In genomic region chr1:9784508-9785133, GRCh38 we compare ENCODE assay signal across 8 cellular contexts. TPM values are rescaled to one million over a fixed set of nuclear protein-coding genes. Genes with fewer than 3 reads are reported as not detected.
A peak's percentile ranks its signal among the peaks of the same experiment; 100 is the strongest.
DNase-seq lines count a peak whose midpoint lies in the region; ATAC-seq and TF ChIP-seq lines count a peak whose summit lies in the region.

No MANE protein-coding gene starts in this region.

- no peak overlapping the region for H3K27ac ChIP-seq in GM23248
- no peak overlapping the region for H3K27ac ChIP-seq in esophagus squamous epithelium

- no peak overlapping the region for H3K4me2 ChIP-seq in GM23248 (ENCODE audit: unreplicated experiment)

- H3K4me3 ChIP-seq in GM23248 (no peak overlapping the region), esophagus squamous epithelium (no peak overlapping the region), retinal pigment epithelial cell (ENCODE audit: low read length) (no peak overlapping the region)

- H4K20me1 ChIP-seq in GM23248 (ENCODE audit: insufficient read depth), result no peaks in the 10 kb centered on the region

- no peak overlapping the region for H3K9ac ChIP-seq in GM23248

- peaks cover 6% of the 10 kb centered on the region for H3K4me1 ChIP-seq in GM23248 (ENCODE audit: insufficient read depth)
- peaks cover 0 to 35% (median 0%) of the 10 kb centered on the region in 3 donors for H3K4me1 ChIP-seq in esophagus squamous epithelium

- in situ Hi-C loops in GM23248 (cut with MboI), result no loop called here

- DNase-seq in AML-193 (lab: John Stamatoyannopoulos, UW) (peak; percentile 53 to 62), GM23248 (peak; percentile 66), NCI-H82 treated with DMSO at 0.1 percent for 48 hours (lab: John Stamatoyannopoulos, UW; ENCODE audit: unreplicated experiment) (peak; percentile 36), esophagus squamous epithelium (lab: John Stamatoyannopoulos, UW) (no peak), retinal pigment epithelial cell (ENCODE audit: low read depth) (no peak), GF-D8 (lab: John Stamatoyannopoulos, UW) (no peak)
- peak; percentile 23 for DNase-seq in activated CD8-positive, alpha-beta memory T cell treated with anti-CD3 and anti-CD28 coated beads, Interleukin-2, amount 50 U/mL, for 1 hour (ENCODE audit: extremely low read depth)

- no peaks in the 10 kb centered on the region for H3F3A ChIP-seq in GM23248 (ENCODE audit: insufficient read depth)

- intact Hi-C loops in esophagus squamous epithelium (cut with DNase I), result loop anchor here (5.0 kb wide), 1 partner anchor 83 kb away; no protein-coding TSS in a partner anchor

- H3K9me2 ChIP-seq in GM23248 (ENCODE audit: insufficient read depth), result no peaks in the 10 kb centered on the region

- TF ChIP-seq POLR2A in esophagus squamous epithelium (IDR thresholded peaks at IDR 0.05), result no peak

- no peak for ATAC-seq in HG03432 (IDR thresholded peaks at IDR 0.05; ENCODE audit: unreplicated experiment)

- H2AFZ ChIP-seq in GM23248, result no peak overlapping the region

- H3K27me3 ChIP-seq in GM23248 (replicated peaks; ENCODE audit: insufficient read depth), result no peaks in the 10 kb centered on the region
- no peaks in the 10 kb centered on the region for H3K27me3 ChIP-seq in esophagus squamous epithelium

- no peaks in the 10 kb centered on the region for H3K9me3 ChIP-seq in GM23248 (ENCODE audit: low read depth)
- no peaks in the 10 kb centered on the region for H3K9me3 ChIP-seq in esophagus squamous epithelium

- H3K79me2 ChIP-seq in GM23248 (ENCODE audit: insufficient read depth), result peaks cover 94% of the 10 kb centered on the region

- WGBS in GM23248 (ENCODE audit: low coverage in 1 of 2, low lambda C conversion rate in 2 of 2, missing lambda C conversion rate in 2 of 2), 2 experiments, result 93 to 97% methylated on average over 3 of the region's 3 CpGs
- WGBS in esophagus squamous epithelium, 2 donors, result 23 to 35% methylated on average over 3 of the region's 3 CpGs

- H3K36me3 ChIP-seq in GM23248 (ENCODE audit: low read depth) (no peaks in the 10 kb centered on the region), esophagus squamous epithelium (no peaks in the 10 kb centered on the region)

- peak; percentile 42 to 90 (median 84) for TF ChIP-seq CTCF in esophagus squamous epithelium (IDR thresholded peaks at IDR 0.05)
- TF ChIP-seq CTCF in retinal pigment epithelial cell (conservative IDR thresholded peaks at IDR 0.05; ENCODE audit: low read depth, low read length), result peak; percentile 82

RNA-seq across cellular contexts. Expression of gene CLSTN1, which starts 39.1 kb away (rescaled TPM):
- total RNA-seq in GM23248 (2014; rRNA removed; shearing (Covaris generic)), result 67.8 and 72.6 TPM in 2 replicates
- 56.8 and 59.7 TPM in 2 replicates for polyA plus RNA-seq in GM23248 (2016; fragmentation: Nextera tagmentation; extraction: Ambion mirVana)
- total RNA-seq in esophagus squamous epithelium, result 10 to 100 TPM; 57.3 to 68.4 (median 65.3) TPM

Comparison
In these comparisons a context has a peak if more than half of its experiments do, and no peak if none do; other contexts are left out.
1. DNase-seq: peak in AML-193 (2 of 2), GM23248 (single experiment), NCI-H82 treated with DMSO at 0.1 percent for 48 hours (single experiment) and activated CD8-positive, alpha-beta memory T cell treated with anti-CD3 and anti-CD28 coated beads, Interleukin-2, amount 50 U/mL, for 1 hour (single experiment); none in esophagus squamous epithelium (single experiment), retinal pigment epithelial cell (single experiment) and GF-D8 (single experiment).